ENCODE assay signal across 15 cellular contexts in the genomic region with DNA sequence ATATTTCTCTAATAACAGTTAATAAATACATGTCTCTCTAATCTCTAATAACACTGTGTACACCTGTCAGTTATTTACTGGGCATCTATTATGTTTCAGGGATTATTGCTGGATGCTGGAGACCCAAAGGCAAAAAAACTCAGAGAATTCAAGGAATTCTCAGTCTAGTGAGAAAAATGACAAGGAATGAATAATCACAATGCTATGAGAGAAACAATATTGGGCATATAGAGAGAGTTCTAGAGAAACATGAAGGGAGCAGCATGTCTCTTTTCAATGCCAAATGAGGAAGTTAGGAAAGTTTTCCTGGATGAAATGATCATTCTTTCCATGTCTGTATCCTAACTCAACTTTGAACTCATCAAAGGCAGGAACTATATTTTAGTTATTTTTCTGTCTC.
"Had no signal": no experiment of that assay in that cellular context is flagged by ENCODE, and none has a peak within 500 bp of the region (broad histone marks: within the 10 kb centered on the region; RNA-seq: fewer than 3 reads in every experiment).

No MANE protein-coding gene starts in this region.

- H3K27ac Mint-ChIP-seq: activated T-helper 2 cell treated with anti-CD3 and anti-CD28 coated beads, Interferon-gamma antibody, Interleukin-2, Interleukin-4, amounts not matched to agents 10 μg/mL and 5 μg/mL and 100 μg/mL, durations not matched to agents 14 hours and 24 hours and 36 hours; brain; endodermal cell; immature natural killer cell; T-cell; WTC11 had no signal

- H3K27ac ChIP-seq: esophagus muscularis mucosa, ovary, testis had no signal

- H3K9me3 Mint-ChIP-seq: activated naive CD4-positive, alpha-beta T cell treated with anti-CD3 and anti-CD28 coated beads, Interleukin-2, amount 10 ng/mL, durations not matched to agents 7 days and 5 days; activated T-helper 2 cell treated with anti-CD3 and anti-CD28 coated beads, Interferon-gamma antibody, Interleukin-2, Interleukin-4, amounts not matched to agents 10 μg/mL and 5 μg/mL and 100 μg/mL, durations not matched to agents 14 hours and 24 hours and 36 hours; immature natural killer cell; T-cell had no signal

- DNase-seq: activated CD4-positive, alpha-beta T cell treated with anti-CD3 and anti-CD28 coated beads for 48 hours; activated naive CD4-positive, alpha-beta T cell treated with anti-CD3 and anti-CD28 coated beads, Interleukin-2, amount 10 ng/mL, durations not matched to agents 7 days and 5 days; endodermal cell; immature natural killer cell; ovary; stimulated activated CD4-positive, alpha-beta T cell treated with anti-CD3 and anti-CD28 coated beads, Interleukin-4, amount 100 ng/mL, for 1 hour; stimulated activated CD8-positive, alpha-beta memory T cell treated with anti-CD3 and anti-CD28 coated beads, Interleukin-4, amount 100 ng/mL, for 48 hours; stimulated activated naive CD8-positive, alpha-beta T cell treated with anti-CD3 and anti-CD28 coated beads, Interleukin-15, Interleukin-2, amounts not matched to agents 100 U/mL and 50 U/mL, for 24 hours; T-cell; testis had no signal

- ATAC-seq: T-cell, WTC11 had no signal

- H3K36me3 ChIP-seq: esophagus muscularis mucosa, ovary had no signal

- H3K4me1 ChIP-seq: testis had no signal

- H3K4me1 Mint-ChIP-seq: brain, immature natural killer cell, T-cell, WTC11 had no signal

- H3K27me3 ChIP-seq: esophagus muscularis mucosa, ovary, testis had no signal

- H3K27me3 Mint-ChIP-seq: T-cell had no signal

- H3K9me3 ChIP-seq: ovary, testis had no signal

- H3K4me3 ChIP-seq: esophagus muscularis mucosa, ovary, testis had no signal

- H3K4me3 Mint-ChIP-seq: activated naive CD4-positive, alpha-beta T cell treated with anti-CD3 and anti-CD28 coated beads, Interleukin-2, amount 10 ng/mL, durations not matched to agents 7 days and 5 days; brain; endodermal cell; immature natural killer cell; neural crest cell; T-cell; WTC11 had no signal

- H3K36me3 Mint-ChIP-seq: activated naive CD4-positive, alpha-beta T cell treated with anti-CD3 and anti-CD28 coated beads, Interleukin-2, amount 10 ng/mL, durations not matched to agents 7 days and 5 days; brain; immature natural killer cell; T-cell; WTC11 had no signal
